In genomic region chr17:72422505-72423285, GRCh38 we compare ENCODE assay signal across 8 cellular contexts.
DNase-seq lines count a peak whose midpoint lies in the region; ATAC-seq and TF ChIP-seq lines count a peak whose summit lies in the region.

No MANE protein-coding gene starts in this region.

- POLR2A ChIA-PET in activated B cell treated with CpG ODN at 0.5 μM for 24 hours (lab: Charles Lee): interaction anchor here (0.6 kb wide), 1 partner anchor 43 kb away, joined by 3 read pairs; no protein-coding TSS in a partner anchor

- H3K27ac Mint-ChIP-seq in activated B cell treated with CpG ODN at 0.5 μM for 24 hours (peak overlapping the region; percentile 80), type B pancreatic cell (peak overlapping the region; percentile 76)

- H3K27me3 Mint-ChIP-seq in activated B cell treated with CpG ODN at 0.5 μM for 24 hours: no peaks in the 10 kb centered on the region
- H3K27me3 Mint-ChIP-seq in type B pancreatic cell: no peaks in the 10 kb centered on the region

- H3K36me3 Mint-ChIP-seq in activated B cell treated with CpG ODN at 0.5 μM for 24 hours (ENCODE audit: low read depth) (no peaks in the 10 kb centered on the region), type B pancreatic cell (peaks cover 41% of the 10 kb centered on the region)

- TF ChIP-seq CTCF in activated B cell treated with CpG ODN at 0.5 μM for 24 hours (IDR thresholded peaks at IDR 0.05) (no peak), type B pancreatic cell (conservative IDR thresholded peaks at IDR 0.05) (no peak)

- CTCF ChIA-PET in activated B cell treated with CpG ODN at 0.5 μM for 24 hours (lab: Charles Lee): no interaction called here

- H3K4me3 Mint-ChIP-seq in activated B cell treated with CpG ODN at 0.5 μM for 24 hours (peak overlapping the region; percentile 54), type B pancreatic cell (peak overlapping the region; percentile 15)

- H3K4me1 Mint-ChIP-seq in activated B cell treated with CpG ODN at 0.5 μM for 24 hours: peaks cover 56% of the 10 kb centered on the region
- peaks cover 59% of the 10 kb centered on the region for H3K4me1 Mint-ChIP-seq in type B pancreatic cell (ENCODE audit: unreplicated experiment)

- H3K4me3 ChIP-seq in GM08714 (ENCODE audit: low read length): peak overlapping the region; percentile 5; the same call in 1 of the 2 replicates

- peak; percentile 27 for DNase-seq in activated B cell treated with CpG ODN at 0.5 μM for 24 hours
- peak; percentile 91 for DNase-seq in hepatic stellate cell (ENCODE audit: low spot score)
- DNase-seq in type B pancreatic cell (ENCODE audit: extremely low spot score, unreplicated experiment): no peak
- no peak for DNase-seq in effector CD8-positive, alpha-beta T cell (lab: John Stamatoyannopoulos, UW)
- DNase-seq in NCI-H226: no peak

- H3K9me3 Mint-ChIP-seq in activated B cell treated with CpG ODN at 0.5 μM for 24 hours (peaks cover 4% of the 10 kb centered on the region), type B pancreatic cell (peaks cover 9% of the 10 kb centered on the region)

- ATAC-seq in GM19455 (IDR thresholded peaks at IDR 0.05; ENCODE audit: unreplicated experiment) (peak; percentile 49), HG03354 (IDR thresholded peaks at IDR 0.05; ENCODE audit: poor library complexity, severe bottlenecking, unreplicated experiment) (peak; percentile 47), activated B cell treated with CpG ODN at 0.5 μM for 24 hours (ENCODE audit: low read depth) (peak; percentile 32)

- intact Hi-C loops in activated B cell treated with CpG ODN at 0.5 μM for 24 hours (cut with micrococcal nuclease): loop anchor here (1.0 to 10.0 kb wide), 3 partner anchors 15 to 772 kb away; partner anchors contain the start of gene COG1

Comparison
In these comparisons a context has a peak if more than half of its experiments do, and no peak if none do; other contexts are left out.
1. DNase-seq: peak in activated B cell treated with CpG ODN at 0.5 μM for 24 hours (single experiment) and hepatic stellate cell (single experiment); none in type B pancreatic cell (single experiment), effector CD8-positive, alpha-beta T cell (single experiment) and NCI-H226 (single experiment).
2. Peak in every context shown above with its lines, with median percentiles within 50 percentile points of each other: ATAC-seq.